ENCODE assay signal across 1 cellular context in the genomic region with DNA sequence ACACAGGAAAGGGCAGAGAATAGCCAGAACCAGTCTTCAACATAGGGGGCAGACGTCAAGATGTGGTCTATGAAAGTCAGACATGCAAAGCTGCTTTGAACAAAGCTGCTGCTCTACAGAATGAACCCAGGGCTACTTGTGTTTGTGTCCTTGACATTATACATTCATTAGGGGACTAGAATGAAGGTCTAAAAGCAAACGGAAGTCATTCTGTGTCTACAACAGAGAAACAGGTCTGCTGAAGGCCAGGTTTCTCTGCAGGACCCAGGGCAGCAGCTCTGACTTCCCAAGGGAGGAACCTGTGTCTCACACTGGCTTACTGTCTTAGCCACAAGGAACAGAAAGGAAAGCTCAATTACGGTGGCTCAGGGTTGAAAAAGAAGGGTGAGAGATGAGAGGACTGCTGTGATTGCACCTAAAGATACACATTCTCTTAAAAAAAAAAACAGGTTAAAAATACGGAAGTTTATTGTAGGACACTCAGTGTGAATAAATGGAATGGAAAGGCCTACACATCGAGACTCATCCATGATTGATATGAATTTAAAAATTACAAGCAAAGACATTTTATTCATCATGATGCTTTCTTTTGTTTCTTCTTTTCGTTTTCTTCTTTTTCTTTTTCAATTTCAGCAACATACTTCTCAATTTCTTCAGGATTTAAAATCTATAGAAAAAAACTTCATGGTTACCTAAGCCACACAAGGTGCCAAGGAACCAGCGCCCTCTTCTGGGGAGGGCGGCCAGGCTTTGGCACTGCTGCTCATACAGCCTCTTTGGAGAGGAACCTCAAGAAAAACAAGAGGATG.
TF ChIP-seq lines count a peak whose summit lies in the region.

No MANE protein-coding gene starts in this region.

TF ChIP-seq in HepG2, 621 proteins besides CTCF, POLR2A, EP300 and RAD21 (continued from another document):
- TF ChIP-seq ZNF510 (CRISPR knock-in tag; IDR thresholded peaks at IDR 0.05; ENCODE audit: low read depth) (no peak), KLF12 (CRISPR knock-in tag; IDR thresholded peaks at IDR 0.05; ENCODE audit: borderline replicate concordance) (0 out of 2 replicates have a peak, but pooled peaks have one; percentile 50), SMC3 (IDR thresholded peaks at IDR 0.05; ENCODE audit: low read length) (peak; percentile 98), SP140L (CRISPR knock-in tag; IDR thresholded peaks at IDR 0.05; ENCODE audit: borderline replicate concordance) (0 out of 2 replicates have a peak, but pooled peaks have one; percentile 56), CC2D1A (CRISPR knock-in tag; IDR thresholded peaks at IDR 0.05) (no peak), IRF2 (CRISPR knock-in tag; IDR thresholded peaks at IDR 0.05) (0 out of 2 replicates have a peak, but pooled peaks have one; percentile 43), FOSL2 (CRISPR knock-in tag; IDR thresholded peaks at IDR 0.05) (0 out of 2 replicates have a peak, but pooled peaks have one; percentile 28), POLR2G (IDR thresholded peaks at IDR 0.05; ENCODE audit: low read depth, low read length) (peak; percentile 54; the same call in 1 of the 2 replicates), POLR2AphosphoS5 (IDR thresholded peaks at IDR 0.05; ENCODE audit: low read depth, low read length) (no peak; the same call in 1 of the 2 replicates), AGO2 (optimal IDR thresholded peaks at IDR 0.05; ENCODE audit: low read depth, low read length) (peak; percentile 54), FOXK1 (CRISPR knock-in tag; IDR thresholded peaks at IDR 0.05; ENCODE audit: borderline replicate concordance, low read depth) (0 out of 2 replicates have a peak, but pooled peaks have one; percentile 12)
- TF ChIP-seq, protein P1, sequence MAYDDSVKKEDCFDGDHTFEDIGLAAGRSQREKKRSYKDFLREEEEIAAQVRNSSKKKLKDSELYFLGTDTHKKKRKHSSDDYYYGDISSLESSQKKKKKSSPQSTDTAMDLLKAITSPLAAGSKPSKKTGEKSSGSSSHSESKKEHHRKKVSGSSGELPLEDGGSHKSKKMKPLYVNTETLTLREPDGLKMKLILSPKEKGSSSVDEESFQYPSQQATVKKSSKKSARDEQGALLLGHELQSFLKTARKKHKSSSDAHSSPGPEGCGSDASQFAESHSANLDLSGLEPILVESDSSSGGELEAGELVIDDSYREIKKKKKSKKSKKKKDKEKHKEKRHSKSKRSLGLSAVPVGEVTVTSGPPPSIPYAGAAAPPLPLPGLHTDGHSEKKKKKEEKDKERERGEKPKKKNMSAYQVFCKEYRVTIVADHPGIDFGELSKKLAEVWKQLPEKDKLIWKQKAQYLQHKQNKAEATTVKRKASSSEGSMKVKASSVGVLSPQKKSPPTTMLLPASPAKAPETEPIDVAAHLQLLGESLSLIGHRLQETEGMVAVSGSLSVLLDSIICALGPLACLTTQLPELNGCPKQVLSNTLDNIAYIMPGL (CRISPR knock-in tag; IDR thresholded peaks at IDR 0.05; ENCODE audit: borderline replicate concordance in 1 of 2, low read depth in 1 of 2): peak; percentile 34 to 46; a peak in 2 of 4 replicates
- TF ChIP-seq, protein P2, sequence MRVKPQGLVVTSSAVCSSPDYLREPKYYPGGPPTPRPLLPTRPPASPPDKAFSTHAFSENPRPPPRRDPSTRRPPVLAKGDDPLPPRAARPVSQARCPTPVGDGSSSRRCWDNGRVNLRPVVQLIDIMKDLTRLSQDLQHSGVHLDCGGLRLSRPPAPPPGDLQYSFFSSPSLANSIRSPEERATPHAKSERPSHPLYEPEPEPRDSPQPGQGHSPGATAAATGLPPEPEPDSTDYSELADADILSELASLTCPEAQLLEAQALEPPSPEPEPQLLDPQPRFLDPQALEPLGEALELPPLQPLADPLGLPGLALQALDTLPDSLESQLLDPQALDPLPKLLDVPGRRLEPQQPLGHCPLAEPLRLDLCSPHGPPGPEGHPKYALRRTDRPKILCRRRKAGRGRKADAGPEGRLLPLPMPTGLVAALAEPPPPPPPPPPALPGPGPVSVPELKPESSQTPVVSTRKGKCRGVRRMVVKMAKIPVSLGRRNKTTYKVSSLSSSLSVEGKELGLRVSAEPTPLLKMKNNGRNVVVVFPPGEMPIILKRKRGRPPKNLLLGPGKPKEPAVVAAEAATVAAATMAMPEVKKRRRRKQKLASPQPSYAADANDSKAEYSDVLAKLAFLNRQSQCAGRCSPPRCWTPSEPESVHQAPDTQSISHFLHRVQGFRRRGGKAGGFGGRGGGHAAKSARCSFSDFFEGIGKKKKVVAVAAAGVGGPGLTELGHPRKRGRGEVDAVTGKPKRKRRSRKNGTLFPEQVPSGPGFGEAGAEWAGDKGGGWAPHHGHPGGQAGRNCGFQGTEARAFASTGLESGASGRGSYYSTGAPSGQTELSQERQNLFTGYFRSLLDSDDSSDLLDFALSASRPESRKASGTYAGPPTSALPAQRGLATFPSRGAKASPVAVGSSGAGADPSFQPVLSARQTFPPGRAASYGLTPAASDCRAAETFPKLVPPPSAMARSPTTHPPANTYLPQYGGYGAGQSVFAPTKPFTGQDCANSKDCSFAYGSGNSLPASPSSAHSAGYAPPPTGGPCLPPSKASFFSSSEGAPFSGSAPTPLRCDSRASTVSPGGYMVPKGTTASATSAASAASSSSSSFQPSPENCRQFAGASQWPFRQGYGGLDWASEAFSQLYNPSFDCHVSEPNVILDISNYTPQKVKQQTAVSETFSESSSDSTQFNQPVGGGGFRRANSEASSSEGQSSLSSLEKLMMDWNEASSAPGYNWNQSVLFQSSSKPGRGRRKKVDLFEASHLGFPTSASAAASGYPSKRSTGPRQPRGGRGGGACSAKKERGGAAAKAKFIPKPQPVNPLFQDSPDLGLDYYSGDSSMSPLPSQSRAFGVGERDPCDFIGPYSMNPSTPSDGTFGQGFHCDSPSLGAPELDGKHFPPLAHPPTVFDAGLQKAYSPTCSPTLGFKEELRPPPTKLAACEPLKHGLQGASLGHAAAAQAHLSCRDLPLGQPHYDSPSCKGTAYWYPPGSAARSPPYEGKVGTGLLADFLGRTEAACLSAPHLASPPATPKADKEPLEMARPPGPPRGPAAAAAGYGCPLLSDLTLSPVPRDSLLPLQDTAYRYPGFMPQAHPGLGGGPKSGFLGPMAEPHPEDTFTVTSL (CRISPR knock-in tag; IDR thresholded peaks at IDR 0.05; ENCODE audit: borderline replicate concordance): 0 out of 2 replicates have a peak, but pooled peaks have one; percentile 11
- TF ChIP-seq, protein P3, sequence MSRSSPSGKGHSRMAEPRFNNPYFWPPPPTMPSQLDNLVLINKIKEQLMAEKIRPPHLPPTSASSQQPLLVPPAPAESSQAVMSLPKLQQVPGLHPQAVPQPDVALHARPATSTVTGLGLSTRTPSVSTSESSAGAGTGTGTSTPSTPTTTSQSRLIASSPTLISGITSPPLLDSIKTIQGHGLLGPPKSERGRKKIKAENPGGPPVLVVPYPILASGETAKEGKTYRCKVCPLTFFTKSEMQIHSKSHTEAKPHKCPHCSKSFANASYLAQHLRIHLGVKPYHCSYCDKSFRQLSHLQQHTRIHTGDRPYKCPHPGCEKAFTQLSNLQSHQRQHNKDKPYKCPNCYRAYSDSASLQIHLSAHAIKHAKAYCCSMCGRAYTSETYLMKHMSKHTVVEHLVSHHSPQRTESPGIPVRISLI (CRISPR knock-in tag; IDR thresholded peaks at IDR 0.05; ENCODE audit: borderline replicate concordance): peak; percentile 78; the same call in 1 of the 2 replicates
- TF ChIP-seq, protein P4, sequence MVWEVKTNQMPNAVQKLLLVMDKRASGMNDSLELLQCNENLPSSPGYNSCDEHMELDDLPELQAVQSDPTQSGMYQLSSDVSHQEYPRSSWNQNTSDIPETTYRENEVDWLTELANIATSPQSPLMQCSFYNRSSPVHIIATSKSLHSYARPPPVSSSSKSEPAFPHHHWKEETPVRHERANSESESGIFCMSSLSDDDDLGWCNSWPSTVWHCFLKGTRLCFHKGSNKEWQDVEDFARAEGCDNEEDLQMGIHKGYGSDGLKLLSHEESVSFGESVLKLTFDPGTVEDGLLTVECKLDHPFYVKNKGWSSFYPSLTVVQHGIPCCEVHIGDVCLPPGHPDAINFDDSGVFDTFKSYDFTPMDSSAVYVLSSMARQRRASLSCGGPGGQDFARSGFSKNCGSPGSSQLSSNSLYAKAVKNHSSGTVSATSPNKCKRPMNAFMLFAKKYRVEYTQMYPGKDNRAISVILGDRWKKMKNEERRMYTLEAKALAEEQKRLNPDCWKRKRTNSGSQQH (CRISPR knock-in tag; IDR thresholded peaks at IDR 0.05; ENCODE audit: low read depth): no peak
- TF ChIP-seq, protein P5, sequence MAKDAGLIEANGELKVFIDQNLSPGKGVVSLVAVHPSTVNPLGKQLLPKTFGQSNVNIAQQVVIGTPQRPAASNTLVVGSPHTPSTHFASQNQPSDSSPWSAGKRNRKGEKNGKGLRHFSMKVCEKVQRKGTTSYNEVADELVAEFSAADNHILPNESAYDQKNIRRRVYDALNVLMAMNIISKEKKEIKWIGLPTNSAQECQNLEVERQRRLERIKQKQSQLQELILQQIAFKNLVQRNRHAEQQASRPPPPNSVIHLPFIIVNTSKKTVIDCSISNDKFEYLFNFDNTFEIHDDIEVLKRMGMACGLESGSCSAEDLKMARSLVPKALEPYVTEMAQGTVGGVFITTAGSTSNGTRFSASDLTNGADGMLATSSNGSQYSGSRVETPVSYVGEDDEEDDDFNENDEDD (CRISPR knock-in tag; IDR thresholded peaks at IDR 0.05; ENCODE audit: borderline replicate concordance): 0 out of 2 replicates have a peak, but pooled peaks have one; percentile 19
